In the genomic region with DNA sequence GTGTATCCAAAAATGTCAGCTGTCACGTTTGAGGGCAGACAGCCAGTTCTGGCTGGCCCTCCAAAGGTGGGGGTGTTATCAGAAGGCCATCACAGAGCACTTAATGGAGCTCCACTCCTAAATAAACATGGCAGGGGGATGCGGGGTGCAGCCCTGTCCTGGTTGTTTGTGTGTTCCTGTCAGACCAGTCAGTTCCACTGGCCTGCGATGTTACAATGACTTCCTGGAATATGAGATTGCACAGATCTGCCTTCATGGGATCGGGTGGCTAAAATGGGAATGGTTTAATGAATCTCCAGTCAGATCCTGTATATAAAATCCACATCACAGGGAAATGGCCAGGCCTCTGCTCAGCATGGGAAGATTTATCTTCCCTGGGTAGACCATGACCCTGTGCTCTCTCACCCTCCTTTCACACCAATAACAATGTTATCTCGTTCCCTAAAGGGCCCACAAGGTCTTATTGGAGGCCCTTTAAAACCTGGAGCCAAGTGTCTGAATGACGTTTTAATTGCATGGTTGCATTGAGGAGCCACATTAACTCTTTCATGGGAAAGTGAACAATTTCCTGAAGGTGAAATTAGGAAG, we compare ENCODE assay signal across 17 cellular contexts.
DNase-seq lines count a peak whose midpoint lies in the region; ATAC-seq and TF ChIP-seq lines count a peak whose summit lies in the region.
"Had no signal": no experiment of that assay in that cellular context is flagged by ENCODE, and none has a peak within 500 bp of the region (broad histone marks: within the 10 kb centered on the region; RNA-seq: fewer than 3 reads in every experiment).

No MANE protein-coding gene starts in this region.

- no peaks in the 10 kb centered on the region for H3K79me1 ChIP-seq in mesenchymal stem cell (replicated peaks; ENCODE audit: low read length, poor library complexity, severe bottlenecking)

- DNase-seq in cardiac muscle cell (ENCODE audit: low read depth in 1 of 2, low spot score in 1 of 2) (peak in 1 of 2 donors; percentile 34), heart right ventricle (no peak), NCI-H69 (lab: John Stamatoyannopoulos, UW) (peak; percentile 37), mesenchymal stem cell (peak; percentile 7), GM13976 (ENCODE audit: low spot score) (no peak), NCI-H2081 treated with DMSO at 0.1 percent for 48 hours (lab: John Stamatoyannopoulos, UW) (no peak)
- DNase-seq: AML-193; CD4-positive, alpha-beta T cell; HCEC 1CT; NCI-H1048; NCI-H1694; NCI-H446 treated with DMSO at 0.1 percent for 48 hours; NCI-H526 had no signal

- H3K27ac ChIP-seq in cardiac muscle cell = peak overlapping the region; percentile 57
- no peak overlapping the region for H3K27ac ChIP-seq in heart right ventricle
- no peak overlapping the region for H3K27ac ChIP-seq in mesenchymal stem cell (ENCODE audit: low read length, poor library complexity, severe bottlenecking)
- H3K27ac ChIP-seq: A549; BLaER1 treated with 17β-estradiol and CSF1 and Interleukin-3, amounts not matched to agents 10 nM and 100 nM; KMS-11 had no signal

- no peak overlapping the region for H3K23ac ChIP-seq in mesenchymal stem cell (ENCODE audit: low read length in 2 of 2)

- no peak overlapping the region for H2BK12ac ChIP-seq in mesenchymal stem cell (ENCODE audit: low read length in 2 of 2)

- no peak overlapping the region for H2AFZ ChIP-seq in mesenchymal stem cell (ENCODE audit: low read depth, low read length)

- H2BK15ac ChIP-seq in mesenchymal stem cell (ENCODE audit: low read depth, poor library complexity, severe bottlenecking) = no peak overlapping the region

- no peak overlapping the region for H3K4me2 ChIP-seq in mesenchymal stem cell (ENCODE audit: low read length, poor library complexity, severe bottlenecking)
- H3K4me2 ChIP-seq: A549; BLaER1 treated with 17β-estradiol and CSF1 and Interleukin-3, amounts not matched to agents 10 nM and 100 nM; KMS-11 had no signal

- no peak overlapping the region for H3K14ac ChIP-seq in mesenchymal stem cell (ENCODE audit: low read length in 2 of 2)

- H2BK5ac ChIP-seq in mesenchymal stem cell (ENCODE audit: low read depth, low read length, poor library complexity, severe bottlenecking) = no peak overlapping the region

- H3K4me3 ChIP-seq in cardiac muscle cell (no peak overlapping the region), heart right ventricle (no peak overlapping the region), mesenchymal stem cell (ENCODE audit: insufficient read depth in 1 of 2, low read depth in 1 of 2, low read length in 2 of 2) (no peak overlapping the region)
- H3K4me3 ChIP-seq: A549; BLaER1 treated with 17β-estradiol and CSF1 and Interleukin-3, amounts not matched to agents 10 nM and 100 nM had no signal

- no peak overlapping the region for H3K18ac ChIP-seq in mesenchymal stem cell (ENCODE audit: low read depth in 1 of 2, low read length in 2 of 2)

- H3K36me3 ChIP-seq in cardiac muscle cell (no peaks in the 10 kb centered on the region), heart right ventricle (no peaks in the 10 kb centered on the region), mesenchymal stem cell (ENCODE audit: control insufficient read depth in 1 of 2, insufficient read depth in 2 of 2, low read depth in 1 of 2, low read length in 2 of 2) (no peaks in the 10 kb centered on the region)
- H3K36me3 ChIP-seq: BLaER1 treated with 17β-estradiol and CSF1 and Interleukin-3, amounts not matched to agents 10 nM and 100 nM had no signal

- H3K9me3 ChIP-seq in cardiac muscle cell (ENCODE audit: low read depth) (no peaks in the 10 kb centered on the region), heart right ventricle (no peaks in the 10 kb centered on the region), mesenchymal stem cell (ENCODE audit: control insufficient read depth, low read length) (no peaks in the 10 kb centered on the region)
- H3K9me3 ChIP-seq: A549; BLaER1 treated with 17β-estradiol and CSF1 and Interleukin-3, amounts not matched to agents 10 nM and 100 nM had no signal

- no peak for TF ChIP-seq CTCF in cardiac muscle cell (IDR thresholded peaks at IDR 0.05; ENCODE audit: low read depth, low read length)
- TF ChIP-seq CTCF in heart right ventricle (IDR thresholded peaks at IDR 0.05) = no peak
- TF ChIP-seq CTCF in GM13976 (IDR thresholded peaks at IDR 0.05; ENCODE audit: borderline replicate concordance, control extremely low read depth, extremely low read depth, insufficient read depth, missing control alignments) = no peak

- no peak overlapping the region for H4K91ac ChIP-seq in mesenchymal stem cell (ENCODE audit: low read length)

- no peak overlapping the region for H3K4ac ChIP-seq in mesenchymal stem cell (ENCODE audit: low read depth in 1 of 2, low read length in 2 of 2)

- 23 to 33% methylated on average over 6 of the region's 6 CpGs for WGBS in heart right ventricle, 2 donors
- 8% methylated on average over 6 of the region's 6 CpGs for WGBS in mesenchymal stem cell

- H3K9ac ChIP-seq in mesenchymal stem cell (ENCODE audit: low read length) = no peak overlapping the region
- H3K9ac ChIP-seq: BLaER1 treated with 17β-estradiol and CSF1 and Interleukin-3, amounts not matched to agents 10 nM and 100 nM; KMS-11 had no signal

- H2BK120ac ChIP-seq in mesenchymal stem cell (ENCODE audit: low read depth, low read length) = no peak overlapping the region

- in situ Hi-C loops in GM13976 (cut with MboI; ENCODE audit: low sequenced_read_pairs, unreplicated experiment) = no loop called here

- H3K27me3 ChIP-seq in cardiac muscle cell (no peaks in the 10 kb centered on the region), heart right ventricle (no peaks in the 10 kb centered on the region), mesenchymal stem cell (ENCODE audit: control insufficient read depth in 1 of 2, insufficient read depth in 1 of 2, low read length in 2 of 2) (no peaks in the 10 kb centered on the region)
- H3K27me3 ChIP-seq: BLaER1 treated with 17β-estradiol and CSF1 and Interleukin-3, amounts not matched to agents 10 nM and 100 nM had no signal

- H3K4me1 ChIP-seq in cardiac muscle cell (ENCODE audit: low read depth) (peaks cover 21% of the 10 kb centered on the region), heart right ventricle (peaks cover 0 to 6% (median 0%) of the 10 kb centered on the region in 9 donors), mesenchymal stem cell (ENCODE audit: control insufficient read depth, insufficient read depth, low read depth, low read length) (no peaks in the 10 kb centered on the region)
- H3K4me1 ChIP-seq: A549; BLaER1 treated with 17β-estradiol and CSF1 and Interleukin-3, amounts not matched to agents 10 nM and 100 nM had no signal

- no peak overlapping the region for H2AK5ac ChIP-seq in mesenchymal stem cell (ENCODE audit: low read length, severe bottlenecking)

- ATAC-seq in heart right ventricle = no peak
- ATAC-seq in GM21529 (IDR thresholded peaks at IDR 0.05; ENCODE audit: unreplicated experiment) = no peak
- ATAC-seq: A549 had no signal

- intact Hi-C loops in heart right ventricle (cut with DNase I) = no loop called here

- H4K8ac ChIP-seq in mesenchymal stem cell (ENCODE audit: low read length) = no peak overlapping the region

Comparison
In these comparisons a context has a peak if more than half of its experiments do, and no peak if none do; other contexts are left out.
1. DNase-seq: peak in NCI-H69 (single experiment) and mesenchymal stem cell (single experiment); none in heart right ventricle (0 of 2), GM13976 (single experiment) and NCI-H2081 treated with DMSO at 0.1 percent for 48 hours (single experiment).